8 cellular contexts compared by ENCODE assay signal in genomic region chr18:55586841-55587240, GRCh38. TPM values are rescaled to one million over a fixed set of nuclear protein-coding genes. Genes with fewer than 3 reads are reported as not detected.
A peak's percentile ranks its signal among the peaks of the same experiment; 100 is the strongest.
DNase-seq lines count a peak whose midpoint lies in the region; ATAC-seq lines count a peak whose summit lies in the region.

No MANE protein-coding gene starts in this region.

- in situ Hi-C loops in GM23248 (cut with MboI), result loop anchor here (10.0 kb wide), 2 partner anchors 268 to 988 kb away; no protein-coding TSS in a partner anchor

- H3K27me3 ChIP-seq in GM23248 (replicated peaks; ENCODE audit: insufficient read depth) (no peaks in the 10 kb centered on the region), iPS-18a (ENCODE audit: control insufficient read depth, insufficient read depth, low read length) (no peaks in the 10 kb centered on the region)

- H3K27ac ChIP-seq in GM23248 (peak overlapping the region; percentile 88), iPS-18a (ENCODE audit: low read length) (peak overlapping the region; percentile 69)

- no peaks in the 10 kb centered on the region for H3K9me3 Mint-ChIP-seq in activated T-helper 1 cell treated with anti-CD3 and anti-CD28 coated beads, Interleukin-12 subunit alpha, Interleukin-12 subunit beta, Interleukin-2, Interleukin-4 antibody, amounts not matched to agents 30 ng/mL and 10 ng/mL and 1 ng/mL, durations not matched to agents 14 hours and 24 hours and 36 hours
- no peaks in the 10 kb centered on the region for H3K9me3 Mint-ChIP-seq in stimulated activated naive CD8-positive, alpha-beta T cell treated with anti-CD3 and anti-CD28 coated beads, Interleukin-15, amount 100 ng/mL, for 72 hours

- peaks cover 68% of the 10 kb centered on the region for H3K79me2 ChIP-seq in GM23248 (ENCODE audit: insufficient read depth)

- H3K36me3 ChIP-seq in GM23248 (ENCODE audit: low read depth) (no peaks in the 10 kb centered on the region; the same call in 1 of the 2 replicates), iPS-18a (ENCODE audit: control insufficient read depth, low read depth, low read length) (peaks cover 20% of the 10 kb centered on the region)

- H3K4me3 ChIP-seq in GM23248 (peak overlapping the region; percentile 88), iPS-18a (ENCODE audit: low read length) (peak overlapping the region; percentile 89)

- H3K4me1 ChIP-seq in GM23248 (ENCODE audit: insufficient read depth) (peaks cover 26% of the 10 kb centered on the region), iPS-18a (ENCODE audit: control insufficient read depth, low read depth, low read length) (peaks cover 51% of the 10 kb centered on the region)

- DNase-seq in A172 (ENCODE audit: low spot score), result peak; percentile 4
- peak; percentile 68 for DNase-seq in GM23248
- DNase-seq in activated T-helper 1 cell treated with anti-CD3 and anti-CD28 coated beads, Interleukin-12 subunit alpha, Interleukin-12 subunit beta, Interleukin-2, Interleukin-4 antibody, amounts not matched to agents 30 ng/mL and 10 ng/mL and 1 ng/mL, durations not matched to agents 14 hours and 24 hours and 36 hours (ENCODE audit: low spot score), result no peak
- DNase-seq in stimulated activated naive CD8-positive, alpha-beta T cell treated with anti-CD3 and anti-CD28 coated beads, Interleukin-15, amount 100 ng/mL, for 72 hours, result no peak
- DNase-seq in UCSD-AML1 (lab: John Stamatoyannopoulos, UW; ENCODE audit: unreplicated experiment), result no peak

- H3K4me1 Mint-ChIP-seq in activated T-helper 1 cell treated with anti-CD3 and anti-CD28 coated beads, Interleukin-12 subunit alpha, Interleukin-12 subunit beta, Interleukin-2, Interleukin-4 antibody, amounts not matched to agents 30 ng/mL and 10 ng/mL and 1 ng/mL, durations not matched to agents 14 hours and 24 hours and 36 hours (ENCODE audit: low read depth), result peaks cover 35% of the 10 kb centered on the region
- H3K4me1 Mint-ChIP-seq in stimulated activated naive CD8-positive, alpha-beta T cell treated with anti-CD3 and anti-CD28 coated beads, Interleukin-15, amount 100 ng/mL, for 72 hours, result peaks cover 14% of the 10 kb centered on the region

- H3F3A ChIP-seq in GM23248 (ENCODE audit: insufficient read depth), result peaks cover 18% of the 10 kb centered on the region

- H3K4me2 ChIP-seq in GM23248 (ENCODE audit: unreplicated experiment), result peak overlapping the region; percentile 91

- H3K9me3 ChIP-seq in GM23248 (ENCODE audit: low read depth) (no peaks in the 10 kb centered on the region), iPS-18a (ENCODE audit: control insufficient read depth, low read depth, low read length) (no peaks in the 10 kb centered on the region)

- 0 to 3% methylated on average over 6 to 7 of the region's 7 CpGs for WGBS in GM23248 (ENCODE audit: low coverage in 1 of 2, low lambda C conversion rate in 2 of 2, missing lambda C conversion rate in 2 of 2), 2 experiments

- no peaks in the 10 kb centered on the region for H3K9me2 ChIP-seq in GM23248 (ENCODE audit: insufficient read depth)

- peaks cover 34% of the 10 kb centered on the region for H3K27me3 Mint-ChIP-seq in activated T-helper 1 cell treated with anti-CD3 and anti-CD28 coated beads, Interleukin-12 subunit alpha, Interleukin-12 subunit beta, Interleukin-2, Interleukin-4 antibody, amounts not matched to agents 30 ng/mL and 10 ng/mL and 1 ng/mL, durations not matched to agents 14 hours and 24 hours and 36 hours (ENCODE audit: insufficient read depth)
- H3K27me3 Mint-ChIP-seq in stimulated activated naive CD8-positive, alpha-beta T cell treated with anti-CD3 and anti-CD28 coated beads, Interleukin-15, amount 100 ng/mL, for 72 hours, result peaks cover 46% of the 10 kb centered on the region

- H3K4me3 Mint-ChIP-seq in activated T-helper 1 cell treated with anti-CD3 and anti-CD28 coated beads, Interleukin-12 subunit alpha, Interleukin-12 subunit beta, Interleukin-2, Interleukin-4 antibody, amounts not matched to agents 30 ng/mL and 10 ng/mL and 1 ng/mL, durations not matched to agents 14 hours and 24 hours and 36 hours, result peak overlapping the region; percentile 70
- H3K4me3 Mint-ChIP-seq in stimulated activated naive CD8-positive, alpha-beta T cell treated with anti-CD3 and anti-CD28 coated beads, Interleukin-15, amount 100 ng/mL, for 72 hours, result peak overlapping the region; percentile 78

- no peaks in the 10 kb centered on the region for H4K20me1 ChIP-seq in GM23248 (ENCODE audit: insufficient read depth)

- intact Hi-C loops in activated T-helper 1 cell treated with anti-CD3 and anti-CD28 coated beads, Interleukin-12 subunit alpha, Interleukin-12 subunit beta, Interleukin-2, Interleukin-4 antibody, amounts not matched to agents 30 ng/mL and 10 ng/mL and 1 ng/mL, durations not matched to agents 14 hours and 24 hours and 36 hours (cut with micrococcal nuclease), result loop anchor here (5.0 to 10.0 kb wide), 7 partner anchors 172 to 1998 kb away; partner anchors contain the start of genes FECH, ONECUT2 and TXNL1

- H3K27ac Mint-ChIP-seq in activated T-helper 1 cell treated with anti-CD3 and anti-CD28 coated beads, Interleukin-12 subunit alpha, Interleukin-12 subunit beta, Interleukin-2, Interleukin-4 antibody, amounts not matched to agents 30 ng/mL and 10 ng/mL and 1 ng/mL, durations not matched to agents 14 hours and 24 hours and 36 hours, result no peak overlapping the region
- no peak overlapping the region for H3K27ac Mint-ChIP-seq in stimulated activated naive CD8-positive, alpha-beta T cell treated with anti-CD3 and anti-CD28 coated beads, Interleukin-15, amount 100 ng/mL, for 72 hours

- H2AFZ ChIP-seq in GM23248, result peak overlapping the region; percentile 81

- peak overlapping the region; percentile 89 for H3K9ac ChIP-seq in GM23248
- H3K9ac ChIP-seq in iPS-18a (ENCODE audit: low read length), result peak overlapping the region; percentile 88

- no peaks in the 10 kb centered on the region for H3K36me3 Mint-ChIP-seq in activated T-helper 1 cell treated with anti-CD3 and anti-CD28 coated beads, Interleukin-12 subunit alpha, Interleukin-12 subunit beta, Interleukin-2, Interleukin-4 antibody, amounts not matched to agents 30 ng/mL and 10 ng/mL and 1 ng/mL, durations not matched to agents 14 hours and 24 hours and 36 hours (ENCODE audit: low read depth)

- ATAC-seq in stimulated activated naive CD8-positive, alpha-beta T cell treated with anti-CD3 and anti-CD28 coated beads, Interleukin-15, amount 100 ng/mL, for 72 hours, result no peak
- ATAC-seq in GM19324 (IDR thresholded peaks at IDR 0.05; ENCODE audit: low FRiP score, unreplicated experiment), result no peak
- no peak for ATAC-seq in GM18519 (IDR thresholded peaks at IDR 0.05; ENCODE audit: low FRiP score, unreplicated experiment)

RNA-seq across cellular contexts. Expression of gene TCF4, which starts 1.2 kb away (rescaled TPM):
- 55.0 and 100.0 TPM in 2 replicates for total RNA-seq in A172 (2014; rRNA removed; shearing (Covaris generic))
- 54.5 and 60.7 TPM in 2 replicates for total RNA-seq in GM23248 (2014; rRNA removed; shearing (Covaris generic))
- polyA plus RNA-seq in GM23248 (2016; fragmentation: Nextera tagmentation; extraction: Ambion mirVana), result 59.3 and 60.2 TPM in 2 replicates
- total RNA-seq in activated T-helper 1 cell treated with anti-CD3 and anti-CD28 coated beads, Interleukin-12 subunit alpha, Interleukin-12 subunit beta, Interleukin-2, Interleukin-4 antibody, amounts not matched to agents 30 ng/mL and 10 ng/mL and 1 ng/mL, durations not matched to agents 14 hours and 24 hours and 36 hours, result 1.4 and 1.8 TPM in 2 replicates

Comparison
In these comparisons a context has a peak if more than half of its experiments do, and no peak if none do; other contexts are left out.
1. DNase-seq: peak in A172 (single experiment) and GM23248 (single experiment); none in activated T-helper 1 cell treated with anti-CD3 and anti-CD28 coated beads, Interleukin-12 subunit alpha, Interleukin-12 subunit beta, Interleukin-2, Interleukin-4 antibody, amounts not matched to agents 30 ng/mL and 10 ng/mL and 1 ng/mL, durations not matched to agents 14 hours and 24 hours and 36 hours (single experiment), stimulated activated naive CD8-positive, alpha-beta T cell treated with anti-CD3 and anti-CD28 coated beads, Interleukin-15, amount 100 ng/mL, for 72 hours (0 of 2) and UCSD-AML1 (single experiment).
2. RNA of gene TCF4, which starts 1.2 kb away (total RNA-seq): 55.0 to 100.0 TPM in A172 and 54.5 to 60.7 TPM in GM23248; 1.4 to 1.8 TPM in activated T-helper 1 cell treated with anti-CD3 and anti-CD28 coated beads, Interleukin-12 subunit alpha, Interleukin-12 subunit beta, Interleukin-2, Interleukin-4 antibody, amounts not matched to agents 30 ng/mL and 10 ng/mL and 1 ng/mL, durations not matched to agents 14 hours and 24 hours and 36 hours; every median in the first group is over 10 times any median in the second.